Comparison of ENCODE assay signal across 13 cellular contexts in the genomic region with DNA sequence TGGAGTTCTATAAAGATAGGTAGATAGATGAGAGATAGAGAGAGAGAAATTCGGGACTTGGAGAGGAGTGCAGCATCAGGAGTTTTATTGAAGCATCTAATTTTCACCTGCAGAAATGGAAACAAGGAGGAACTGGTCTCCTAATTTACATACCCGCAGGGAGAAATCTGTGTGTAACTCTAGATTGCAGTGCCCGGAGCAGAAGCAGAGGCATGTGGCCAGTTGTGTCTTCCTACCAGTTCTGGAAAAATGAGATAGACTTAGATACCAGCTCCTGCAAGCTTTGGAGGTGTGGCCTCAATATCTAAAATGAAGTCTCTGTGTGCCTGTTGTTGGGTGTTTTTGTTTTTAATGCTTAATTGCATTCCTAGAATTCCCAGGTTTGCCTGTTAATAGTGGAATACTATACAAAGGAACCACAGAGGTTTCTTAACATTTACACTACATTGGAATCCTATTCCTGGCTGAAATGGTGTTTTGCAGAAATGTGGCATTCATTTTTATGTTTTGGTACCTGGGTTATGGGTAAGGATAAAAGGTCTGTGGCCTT.
"Had no signal": no experiment of that assay in that cellular context is flagged by ENCODE, and none has a peak within 500 bp of the region (broad histone marks: within the 10 kb centered on the region; RNA-seq: fewer than 3 reads in every experiment).

No MANE protein-coding gene starts in this region.

- H3K27ac Mint-ChIP-seq: activated naive CD8-positive, alpha-beta T cell treated with anti-CD3 and anti-CD28 coated beads for 36 hours; activated T-helper 1 cell treated with anti-CD3 and anti-CD28 coated beads, Interleukin-12 subunit alpha, Interleukin-12 subunit beta, Interleukin-2, Interleukin-4 antibody, amounts not matched to agents 30 ng/mL and 10 ng/mL and 1 ng/mL, durations not matched to agents 14 hours and 24 hours and 36 hours; natural killer cell treated with Interleukin-12 subunit alpha and Interleukin-12 subunit beta and Interleukin-15 and Interleukin-18, amount 100 ng/mL, for 72 hours had no signal

- H3K4me1 ChIP-seq: left lung, right lobe of liver, stomach, testis had no signal

- H3K4me2 ChIP-seq: hepatocyte had no signal

- H3K4me3 ChIP-seq: hepatocyte, left lung, right lobe of liver, stomach, testis had no signal

- H3K36me3 ChIP-seq: left lung, right lobe of liver, stomach had no signal

- H3K36me3 Mint-ChIP-seq: natural killer cell treated with Interleukin-12 subunit alpha and Interleukin-12 subunit beta and Interleukin-15 and Interleukin-18, amount 100 ng/mL, for 72 hours had no signal

- H3K9me3 ChIP-seq: left lung, right lobe of liver, stomach, testis had no signal

- H3K27ac ChIP-seq: hepatocyte, left lung, right lobe of liver, stomach, testis had no signal

- H3K27me3 ChIP-seq: hepatocyte, left lung, right lobe of liver, stomach, testis had no signal

- H3K79me2 ChIP-seq: hepatocyte had no signal

- ATAC-seq: left lung; natural killer cell treated with Interleukin-12 subunit alpha and Interleukin-12 subunit beta and Interleukin-15 and Interleukin-18, amount 100 ng/mL, for 72 hours; right lobe of liver had no signal

- H3K27me3 Mint-ChIP-seq: activated naive CD8-positive, alpha-beta T cell treated with anti-CD3 and anti-CD28 coated beads for 36 hours; natural killer cell treated with Interleukin-12 subunit alpha and Interleukin-12 subunit beta and Interleukin-15 and Interleukin-18, amount 100 ng/mL, for 72 hours had no signal

- H2AFZ ChIP-seq: hepatocyte had no signal

- H3K4me1 Mint-ChIP-seq: activated naive CD8-positive, alpha-beta T cell treated with anti-CD3 and anti-CD28 coated beads for 36 hours had no signal

- H3K9me3 Mint-ChIP-seq: activated naive CD8-positive, alpha-beta T cell treated with anti-CD3 and anti-CD28 coated beads for 36 hours; activated T-helper 1 cell treated with anti-CD3 and anti-CD28 coated beads, Interleukin-12 subunit alpha, Interleukin-12 subunit beta, Interleukin-2, Interleukin-4 antibody, amounts not matched to agents 30 ng/mL and 10 ng/mL and 1 ng/mL, durations not matched to agents 14 hours and 24 hours and 36 hours; natural killer cell treated with Interleukin-12 subunit alpha and Interleukin-12 subunit beta and Interleukin-15 and Interleukin-18, amount 100 ng/mL, for 72 hours had no signal

- H3K4me3 Mint-ChIP-seq: activated naive CD8-positive, alpha-beta T cell treated with anti-CD3 and anti-CD28 coated beads for 36 hours; activated T-helper 1 cell treated with anti-CD3 and anti-CD28 coated beads, Interleukin-12 subunit alpha, Interleukin-12 subunit beta, Interleukin-2, Interleukin-4 antibody, amounts not matched to agents 30 ng/mL and 10 ng/mL and 1 ng/mL, durations not matched to agents 14 hours and 24 hours and 36 hours; natural killer cell treated with Interleukin-12 subunit alpha and Interleukin-12 subunit beta and Interleukin-15 and Interleukin-18, amount 100 ng/mL, for 72 hours had no signal

- DNase-seq: activated CD4-positive, CD25-positive, alpha-beta regulatory T cell treated with anti-CD3 and anti-CD28 coated beads, Interleukin-2, amount 50 U/mL, for 72 hours; activated naive CD8-positive, alpha-beta T cell treated with anti-CD3 and anti-CD28 coated beads for 36 hours; dermis blood vessel endothelial cell; erythroblast; kidney; left lung; right lobe of liver; stomach; T-helper 2 cell; testis had no signal
